Comparison of ENCODE assay signal across 15 cellular contexts in the genomic region with DNA sequence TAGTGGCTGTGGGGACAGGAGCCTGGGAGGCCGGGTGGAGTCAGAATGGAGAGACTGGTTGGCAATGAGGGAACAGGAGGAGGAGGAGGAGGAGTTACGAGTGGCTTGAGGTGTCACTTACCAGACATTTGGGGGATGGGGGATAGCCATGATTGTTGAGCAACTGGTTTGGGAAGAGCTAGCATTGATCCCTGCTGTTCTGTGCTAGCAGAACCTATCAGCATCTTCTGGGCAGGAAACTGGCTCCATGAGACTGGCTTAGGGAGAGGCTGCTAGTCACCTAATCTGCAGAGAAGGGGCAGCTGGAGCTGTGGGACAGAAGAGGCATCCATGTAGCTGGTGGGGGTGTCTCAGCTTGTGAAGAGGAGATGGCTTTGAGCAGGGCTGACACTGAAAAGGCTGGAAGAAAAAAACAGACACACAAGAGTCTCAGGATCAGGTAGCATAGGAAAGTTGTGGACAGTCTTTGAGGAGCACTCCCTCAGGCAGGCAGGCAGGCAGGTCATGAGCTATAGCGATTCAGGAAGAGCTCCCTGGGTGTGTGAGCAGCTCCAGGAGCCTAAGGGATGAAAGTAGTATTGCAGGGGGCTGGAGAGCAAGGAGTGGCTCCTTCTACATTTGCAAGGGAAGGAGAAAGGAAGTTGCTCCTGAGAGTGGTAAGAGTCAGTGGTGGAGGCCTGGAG. TPM values are rescaled to one million over a fixed set of nuclear protein-coding genes. Genes with fewer than 3 reads are reported as not detected.
A peak's percentile ranks its signal among the peaks of the same experiment; 100 is the strongest.
DNase-seq lines count a peak whose midpoint lies in the region; ATAC-seq and TF ChIP-seq lines count a peak whose summit lies in the region.
"Had no signal": no experiment of that assay in that cellular context is flagged by ENCODE, and none has a peak within 500 bp of the region (broad histone marks: within the 10 kb centered on the region; RNA-seq: fewer than 3 reads in every experiment).

No MANE protein-coding gene starts in this region.

- ATAC-seq in T-cell (replicated peaks in 1 of 4) (no peak), left colon (no peak), HG03439 (IDR thresholded peaks at IDR 0.05; ENCODE audit: unreplicated experiment) (no peak)
- ATAC-seq in stimulated activated effector memory CD8-positive, alpha-beta T cell treated with anti-CD3 and anti-CD28 coated beads, Interleukin-12 subunit alpha, Interleukin-12 subunit beta, amount 100 ng/mL, for 72 hours = no peak
- ATAC-seq: GM12878, left lung, PC-3 had no signal

- no peaks in the 10 kb centered on the region for H3K9me2 ChIP-seq in MM.1S (replicated peaks; ENCODE audit: insufficient read depth, low read length)

- peak overlapping the region; percentile 83 for H3K27ac ChIP-seq in iPS-18a (ENCODE audit: low read length)
- H3K27ac ChIP-seq in MM.1S (ENCODE audit: low read length) = no peak overlapping the region

- no peak overlapping the region for H3K9ac ChIP-seq in iPS-18a (ENCODE audit: low read length)
- H3K9ac ChIP-seq in MM.1S (ENCODE audit: low read length) = no peak overlapping the region

- H3K27me3 ChIP-seq in iPS-18a (ENCODE audit: control insufficient read depth, insufficient read depth, low read length) (no peaks in the 10 kb centered on the region), MM.1S (replicated peaks; ENCODE audit: insufficient read depth, low read length) (no peaks in the 10 kb centered on the region)
- H3K27me3 ChIP-seq: left lung had no signal

- peaks cover 7% of the 10 kb centered on the region for H3K4me1 ChIP-seq in iPS-18a (ENCODE audit: control insufficient read depth, low read depth, low read length)
- H3K4me1 ChIP-seq in MM.1S (ENCODE audit: low read length) = no peaks in the 10 kb centered on the region

- DNase-seq in activated T-cell treated with anti-CD3 and anti-CD28 coated beads, Interleukin-2, amount 50 U/mL, for 24 hours = no peak
- no peak for DNase-seq in activated T-cell treated with anti-CD3 and anti-CD28 coated beads, Interleukin-2, amount 50 U/mL, for 48 hours
- no peak for DNase-seq in T-cell
- DNase-seq in stimulated activated effector memory CD8-positive, alpha-beta T cell treated with anti-CD3 and anti-CD28 coated beads, Interleukin-12 subunit alpha, Interleukin-12 subunit beta, amount 100 ng/mL, for 72 hours (ENCODE audit: low spot score in 2 of 2) = no peak
- DNase-seq in left colon = no peak
- DNase-seq in MM.1S = no peak
- DNase-seq: DND-41; effector CD4-positive, alpha-beta T cell; foreskin fibroblast; left lung; occipital lobe; PC-3 had no signal

- no peaks in the 10 kb centered on the region for H3K9me3 Mint-ChIP-seq in activated T-cell treated with anti-CD3 and anti-CD28 coated beads, Interleukin-2, amount 50 U/mL, for 24 hours
- no peaks in the 10 kb centered on the region for H3K9me3 Mint-ChIP-seq in T-cell
- H3K9me3 Mint-ChIP-seq in stimulated activated effector memory CD8-positive, alpha-beta T cell treated with anti-CD3 and anti-CD28 coated beads, Interleukin-12 subunit alpha, Interleukin-12 subunit beta, amount 100 ng/mL, for 72 hours = no peaks in the 10 kb centered on the region

- intact Hi-C loops in left colon (cut with DNase I, micrococcal nuclease) = loop anchor here in 1 of 2 donors (10.0 kb wide), 1 partner anchor 55 kb away; the partner anchor contains the start of gene LIMK2

- H3F3A ChIP-seq in MM.1S (ENCODE audit: insufficient read depth, low read length) = no peaks in the 10 kb centered on the region

- H3K27me3 Mint-ChIP-seq in activated T-cell treated with anti-CD3 and anti-CD28 coated beads, Interleukin-2, amount 50 U/mL, for 24 hours = no peaks in the 10 kb centered on the region
- H3K27me3 Mint-ChIP-seq in T-cell = no peaks in the 10 kb centered on the region

- H3K79me2 ChIP-seq in MM.1S (ENCODE audit: low read length) = no peaks in the 10 kb centered on the region

- H3K36me3 Mint-ChIP-seq in activated T-cell treated with anti-CD3 and anti-CD28 coated beads, Interleukin-2, amount 50 U/mL, for 24 hours (ENCODE audit: low read depth) = peaks cover 86% of the 10 kb centered on the region
- H3K36me3 Mint-ChIP-seq in T-cell = peaks cover 45% of the 10 kb centered on the region
- peaks cover 53% of the 10 kb centered on the region for H3K36me3 Mint-ChIP-seq in stimulated activated effector memory CD8-positive, alpha-beta T cell treated with anti-CD3 and anti-CD28 coated beads, Interleukin-12 subunit alpha, Interleukin-12 subunit beta, amount 100 ng/mL, for 72 hours

- TF ChIP-seq CTCF in MM.1S (IDR thresholded peaks at IDR 0.05; ENCODE audit: low read length) = no peak

- H2AFZ ChIP-seq in MM.1S (ENCODE audit: low read length) = no peak overlapping the region

- H3K4me2 ChIP-seq in MM.1S (ENCODE audit: low read depth, low read length) = no peak overlapping the region

- H4K20me1 ChIP-seq in MM.1S (ENCODE audit: insufficient read depth, low read length) = no peaks in the 10 kb centered on the region

- peak overlapping the region; percentile 68 for H3K27ac Mint-ChIP-seq in activated T-cell treated with anti-CD3 and anti-CD28 coated beads, Interleukin-2, amount 50 U/mL, for 24 hours
- peak overlapping the region; percentile 80 to 94 for H3K27ac Mint-ChIP-seq in T-cell
- H3K27ac Mint-ChIP-seq in stimulated activated effector memory CD8-positive, alpha-beta T cell treated with anti-CD3 and anti-CD28 coated beads, Interleukin-12 subunit alpha, Interleukin-12 subunit beta, amount 100 ng/mL, for 72 hours = peak overlapping the region; percentile 78

- H3K9me3 ChIP-seq in iPS-18a (ENCODE audit: control insufficient read depth, low read depth, low read length) (no peaks in the 10 kb centered on the region), MM.1S (replicated peaks; ENCODE audit: insufficient read depth, low read length) (no peaks in the 10 kb centered on the region)
- H3K9me3 ChIP-seq: left lung had no signal

- H3K4me3 ChIP-seq in iPS-18a (ENCODE audit: low read length) (peak overlapping the region; percentile 31), MM.1S (ENCODE audit: low read length) (no peak overlapping the region)
- H3K4me3 ChIP-seq: GM12878, left lung had no signal

- CTCF ChIA-PET in T-cell (lab: Charles Lee) = interaction anchor here in 1 of 2 donors (0.5 kb wide), 1 partner anchor 96 kb away, joined by 3 read pairs; no protein-coding TSS in a partner anchor

- H3K36me3 ChIP-seq in iPS-18a (ENCODE audit: control insufficient read depth, low read depth, low read length) (peaks cover 40% of the 10 kb centered on the region), MM.1S (replicated peaks; ENCODE audit: insufficient read depth, low read length) (peaks cover 1% of the 10 kb centered on the region; the same call in 1 of the 2 replicates)

- H3K4me1 Mint-ChIP-seq in activated T-cell treated with anti-CD3 and anti-CD28 coated beads, Interleukin-2, amount 50 U/mL, for 24 hours (ENCODE audit: low read depth) = peaks cover 40% of the 10 kb centered on the region
- H3K4me1 Mint-ChIP-seq in T-cell = peaks cover 47 to 51% (median 48%) of the 10 kb centered on the region in 3 donors
- peaks cover 24% of the 10 kb centered on the region for H3K4me1 Mint-ChIP-seq in stimulated activated effector memory CD8-positive, alpha-beta T cell treated with anti-CD3 and anti-CD28 coated beads, Interleukin-12 subunit alpha, Interleukin-12 subunit beta, amount 100 ng/mL, for 72 hours

- H3K4me3 Mint-ChIP-seq in activated T-cell treated with anti-CD3 and anti-CD28 coated beads, Interleukin-2, amount 50 U/mL, for 24 hours = no peak overlapping the region
- no peak overlapping the region for H3K4me3 Mint-ChIP-seq in T-cell
- no peak overlapping the region for H3K4me3 Mint-ChIP-seq in stimulated activated effector memory CD8-positive, alpha-beta T cell treated with anti-CD3 and anti-CD28 coated beads, Interleukin-12 subunit alpha, Interleukin-12 subunit beta, amount 100 ng/mL, for 72 hours

- POLR2A ChIA-PET in T-cell (lab: Charles Lee) = interaction anchor here (0.5 to 1.4 kb wide), 4 partner anchors 22 to 262 kb away, joined by 3 to 12 read pairs (median 4); partner anchors contain the start of gene PIK3IP1 (in 1 of the 2)

RNA-seq across cellular contexts. Expression of gene PIK3IP1, which starts 22.3 kb away (rescaled TPM):
- total RNA-seq in T-cell (100 to 1,000 TPM; 460 to 628 (median 478) TPM), left colon (10 to 100 TPM in 1 of 2 donors, 1 to 10 TPM in 1; 8.1 to 21.9 TPM)

RNA-seq across cellular contexts. Expression of gene LIMK2, which starts 57.9 kb away (rescaled TPM):
- total RNA-seq in T-cell (10 to 100 TPM; 21.5 to 31.5 (median 29.7) TPM), left colon (100 to 1,000 TPM; 102 to 142 TPM)

Comparison
In these comparisons a context has a peak if more than half of its experiments do, and no peak if none do; other contexts are left out.
1. RNA of gene PIK3IP1, which starts 22.3 kb away (total RNA-seq): 460 to 628 TPM in T-cell; 8.1 to 21.9 TPM in left colon; every median in the first group is over 10 times any median in the second.
2. Peak in every context shown above with its lines, with median percentiles within 50 percentile points of each other: H3K27ac Mint-ChIP-seq.